Comparison of ENCODE assay signal across 21 cellular contexts in genomic region chr14:99163446-99163845, GRCh38.
DNase-seq lines count a peak whose midpoint lies in the region; ATAC-seq and TF ChIP-seq lines count a peak whose summit lies in the region.
"Had no signal": no experiment of that assay in that cellular context is flagged by ENCODE, and none has a peak within 500 bp of the region (broad histone marks: within the 10 kb centered on the region; RNA-seq: fewer than 3 reads in every experiment).

No MANE protein-coding gene starts in this region.

- no peak for TF ChIP-seq CTCF in coronary artery (IDR thresholded peaks at IDR 0.05)

- H3K9me3 Mint-ChIP-seq in activated T-cell treated with anti-CD3 and anti-CD28 coated beads, Interleukin-2, amount 50 U/mL, for 72 hours, result peaks cover 7 to 11% of the 10 kb centered on the region in 2 donors
- peaks cover 6% of the 10 kb centered on the region for H3K9me3 Mint-ChIP-seq in stimulated activated effector memory CD8-positive, alpha-beta T cell treated with anti-CD3 and anti-CD28 coated beads, Interleukin-12 subunit alpha, Interleukin-12 subunit beta, amount 100 ng/mL, for 72 hours

- H3K4me3 ChIP-seq in coronary artery, result no peak overlapping the region
- H3K4me3 ChIP-seq: A549 had no signal

- H3K36me3 Mint-ChIP-seq in activated T-cell treated with anti-CD3 and anti-CD28 coated beads, Interleukin-2, amount 50 U/mL, for 72 hours (ENCODE audit: insufficient read depth in 2 of 2), result peaks cover 10 to 19% of the 10 kb centered on the region in 2 donors
- peaks cover 32% of the 10 kb centered on the region for H3K36me3 Mint-ChIP-seq in stimulated activated effector memory CD8-positive, alpha-beta T cell treated with anti-CD3 and anti-CD28 coated beads, Interleukin-12 subunit alpha, Interleukin-12 subunit beta, amount 100 ng/mL, for 72 hours

- DNase-seq in activated T-cell treated with anti-CD3 and anti-CD28 coated beads, Interleukin-2, amount 50 U/mL, for 48 hours, result peak; percentile 8 to 9
- DNase-seq in activated T-cell treated with anti-CD3 and anti-CD28 coated beads for 4 hours (no peak), islet precursor cell (peak; percentile 18), coronary artery (ENCODE audit: low spot score) (no peak), HPDE6-E6E7 (ENCODE audit: extremely low spot score) (no peak), DMS114 treated with DMSO at 0.1 percent for 48 hours (lab: John Stamatoyannopoulos, UW; ENCODE audit: unreplicated experiment) (no peak)
- no peak for DNase-seq in activated T-cell treated with anti-CD3 and anti-CD28 coated beads, Interleukin-2, amount 50 U/mL, for 72 hours
- DNase-seq in stimulated activated effector memory CD8-positive, alpha-beta T cell treated with anti-CD3 and anti-CD28 coated beads, Interleukin-12 subunit alpha, Interleukin-12 subunit beta, amount 100 ng/mL, for 72 hours (ENCODE audit: low spot score in 2 of 2), result no peak
- DNase-seq: DMS79, KG1, NCI-H1105 treated with DMSO at 0.1 percent for 48 hours, NCI-H1694, NCI-H2081 treated with DMSO at 0.1 percent for 48 hours, NCI-H2171 treated with DMSO at 0.1 percent for 48 hours, NCI-H446, NCI-H526 treated with DMSO at 0.1 percent for 48 hours, OCI-M1 had no signal

- peak in 1 of 2 donors; percentile 21 for ATAC-seq in activated T-cell treated with anti-CD3 and anti-CD28 coated beads, Interleukin-2, amount 50 U/mL, for 72 hours (replicated peaks in 1 of 2)
- peak; percentile 66 for ATAC-seq in stimulated activated effector memory CD8-positive, alpha-beta T cell treated with anti-CD3 and anti-CD28 coated beads, Interleukin-12 subunit alpha, Interleukin-12 subunit beta, amount 100 ng/mL, for 72 hours
- ATAC-seq: A549, HCT116, Right ventricle myocardium inferior had no signal

- H3K27ac ChIP-seq in coronary artery, result no peak overlapping the region
- H3K27ac ChIP-seq: A549 had no signal

- no peak overlapping the region for H3K4me3 Mint-ChIP-seq in activated T-cell treated with anti-CD3 and anti-CD28 coated beads, Interleukin-2, amount 50 U/mL, for 72 hours
- H3K4me3 Mint-ChIP-seq in stimulated activated effector memory CD8-positive, alpha-beta T cell treated with anti-CD3 and anti-CD28 coated beads, Interleukin-12 subunit alpha, Interleukin-12 subunit beta, amount 100 ng/mL, for 72 hours, result no peak overlapping the region
- H3K4me3 Mint-ChIP-seq: B cell had no signal

- H3K4me1 Mint-ChIP-seq in activated T-cell treated with anti-CD3 and anti-CD28 coated beads, Interleukin-2, amount 50 U/mL, for 72 hours (ENCODE audit: low read depth), result peaks cover 18% of the 10 kb centered on the region
- peaks cover 40% of the 10 kb centered on the region for H3K4me1 Mint-ChIP-seq in stimulated activated effector memory CD8-positive, alpha-beta T cell treated with anti-CD3 and anti-CD28 coated beads, Interleukin-12 subunit alpha, Interleukin-12 subunit beta, amount 100 ng/mL, for 72 hours
- H3K4me1 Mint-ChIP-seq: B cell had no signal

- H3K27ac Mint-ChIP-seq in activated T-cell treated with anti-CD3 and anti-CD28 coated beads, Interleukin-2, amount 50 U/mL, for 72 hours, result peak overlapping the region; percentile 3
- no peak overlapping the region for H3K27ac Mint-ChIP-seq in stimulated activated effector memory CD8-positive, alpha-beta T cell treated with anti-CD3 and anti-CD28 coated beads, Interleukin-12 subunit alpha, Interleukin-12 subunit beta, amount 100 ng/mL, for 72 hours
- H3K27ac Mint-ChIP-seq: B cell had no signal

- H3K27me3 Mint-ChIP-seq in activated T-cell treated with anti-CD3 and anti-CD28 coated beads, Interleukin-2, amount 50 U/mL, for 72 hours (ENCODE audit: low read depth), result no peaks in the 10 kb centered on the region
- H3K27me3 Mint-ChIP-seq: B cell had no signal

Comparison
In these comparisons a context has a peak if more than half of its experiments do, and no peak if none do; other contexts are left out.
1. DNase-seq: peak in activated T-cell treated with anti-CD3 and anti-CD28 coated beads, Interleukin-2, amount 50 U/mL, for 48 hours (2 of 2) and islet precursor cell (single experiment); none in activated T-cell treated with anti-CD3 and anti-CD28 coated beads for 4 hours (single experiment), activated T-cell treated with anti-CD3 and anti-CD28 coated beads, Interleukin-2, amount 50 U/mL, for 72 hours (0 of 2), stimulated activated effector memory CD8-positive, alpha-beta T cell treated with anti-CD3 and anti-CD28 coated beads, Interleukin-12 subunit alpha, Interleukin-12 subunit beta, amount 100 ng/mL, for 72 hours (0 of 2), coronary artery (single experiment), HPDE6-E6E7 (single experiment) and DMS114 treated with DMSO at 0.1 percent for 48 hours (single experiment).